12 cellular contexts compared by ENCODE assay signal in genomic region chr4:131459430-131460101, GRCh38.
DNase-seq lines count a peak whose midpoint lies in the region; ATAC-seq, FAIRE-seq and TF ChIP-seq lines count a peak whose summit lies in the region.
"Had no signal": no experiment of that assay in that cellular context is flagged by ENCODE, and none has a peak within 500 bp of the region (broad histone marks: within the 10 kb centered on the region; RNA-seq: fewer than 3 reads in every experiment).

No MANE protein-coding gene starts in this region.

- H3K27me3 ChIP-seq in hepatocyte (no peaks in the 10 kb centered on the region), right lobe of liver (no peaks in the 10 kb centered on the region)

- H2AFZ ChIP-seq in hepatocyte, result no peak overlapping the region

- no peaks in the 10 kb centered on the region for H3K36me3 ChIP-seq in KOPT-K1 (ENCODE audit: insufficient read depth, low read length)
- no peaks in the 10 kb centered on the region for H3K36me3 ChIP-seq in hepatocyte (replicated peaks; ENCODE audit: insufficient read depth, low read depth)
- H3K36me3 ChIP-seq in right lobe of liver, result no peaks in the 10 kb centered on the region

- TF ChIP-seq POLR2A in GM12891 (IDR thresholded peaks at IDR 0.05; ENCODE audit: low read depth, low read length) (no peak), right lobe of liver (IDR thresholded peaks at IDR 0.05) (no peak)

- no peaks in the 10 kb centered on the region for H3K9me2 ChIP-seq in hepatocyte (replicated peaks; ENCODE audit: insufficient read depth)

- H3K27ac ChIP-seq in KOPT-K1 (ENCODE audit: low read depth, low read length, poor library complexity, severe bottlenecking) (peak overlapping the region; percentile 45), hepatocyte (no peak overlapping the region), right lobe of liver (no peak overlapping the region)
- H3K27ac ChIP-seq: coronary artery had no signal

- no peak for DNase-seq in GM12891 (ENCODE audit: insufficient read length, low spot score)
- DNase-seq in choroid plexus epithelial cell (ENCODE audit: low read depth), result peak; percentile 19
- no peak for DNase-seq in effector CD8-positive, alpha-beta T cell (lab: John Stamatoyannopoulos, UW)
- no peak for DNase-seq in activated effector memory CD4-positive, alpha-beta T cell treated with Interleukin-2 at 50 U/mL for 16 hours
- DNase-seq in hepatocyte (ENCODE audit: low spot score), result no peak
- no peak for DNase-seq in right lobe of liver
- DNase-seq: NCI-H1092; NK-92 treated with Interleukin-12 subunit alpha and Interleukin-12 subunit beta, amount 100 ng/mL, for 24 hours; stimulated activated CD4-positive, alpha-beta T cell treated with anti-CD3 and anti-CD28 coated beads, Interleukin-2, amount 100 ng/mL, for 48 hours had no signal

- no peak overlapping the region for H3K4me3 ChIP-seq in choroid plexus epithelial cell (ENCODE audit: low read depth, low read length)
- no peak overlapping the region for H3K4me3 ChIP-seq in hepatocyte
- no peak overlapping the region for H3K4me3 ChIP-seq in right lobe of liver
- H3K4me3 ChIP-seq: coronary artery had no signal

- TF ChIP-seq CTCF in choroid plexus epithelial cell (conservative IDR thresholded peaks at IDR 0.05; ENCODE audit: low read depth, low read length) (no peak), hepatocyte (IDR thresholded peaks at IDR 0.05; ENCODE audit: poor library complexity) (no peak), right lobe of liver (IDR thresholded peaks at IDR 0.05) (no peak)

- H3K4me1 ChIP-seq in hepatocyte (ENCODE audit: insufficient read depth) (no peaks in the 10 kb centered on the region), right lobe of liver (no peaks in the 10 kb centered on the region)

- intact Hi-C loops in right lobe of liver (cut with DNase I), result no loop called here

- H3K79me2 ChIP-seq in hepatocyte, result no peaks in the 10 kb centered on the region

- FAIRE-seq in GM12891 (lab: Jason Lieb, UNC), result peak; percentile 35

- WGBS in hepatocyte (ENCODE audit: low lambda C conversion rate, missing lambda C conversion rate), result 65% methylated on average over 4 of the region's 4 CpGs
- WGBS in right lobe of liver (ENCODE audit: insufficient coverage, low coverage, low lambda C conversion rate, missing lambda C conversion rate), result 21% methylated on average over 4 of the region's 4 CpGs

- ATAC-seq in GM21786 (IDR thresholded peaks at IDR 0.05; ENCODE audit: unreplicated experiment), result peak; percentile 91
- no peak for ATAC-seq in right lobe of liver

- H3K4me2 ChIP-seq in hepatocyte, result no peak overlapping the region

- H4K20me1 ChIP-seq in hepatocyte (ENCODE audit: insufficient read depth, poor library complexity, severe bottlenecking), result no peaks in the 10 kb centered on the region

- H3K9me3 ChIP-seq in KOPT-K1 (ENCODE audit: insufficient read depth, low read length, poor library complexity, severe bottlenecking) (peaks cover 15% of the 10 kb centered on the region), hepatocyte (ENCODE audit: low read depth) (no peaks in the 10 kb centered on the region), right lobe of liver (no peaks in the 10 kb centered on the region)

TF ChIP-seq in GM12891, 5 proteins besides CTCF, POLR2A, EP300 and RAD21:
- TF ChIP-seq PAX5 (IDR thresholded peaks at IDR 0.05; ENCODE audit: insufficient read depth, low read length, severe bottlenecking), result no peak
- TF ChIP-seq SPI1 (IDR thresholded peaks at IDR 0.05; ENCODE audit: low read depth, low read length), result no peak
- TF ChIP-seq POU2F2 (IDR thresholded peaks at IDR 0.05; ENCODE audit: low read depth, low read length), result no peak
- no peak for TF ChIP-seq TAF1 (IDR thresholded peaks at IDR 0.05; ENCODE audit: low read depth, low read length)
- TF ChIP-seq POLR2AphosphoS5 (IDR thresholded peaks at IDR 0.05; ENCODE audit: low read depth, low read length), result no peak
